25 cellular contexts compared by ENCODE assay signal in genomic region chr4:123338715-123339114, GRCh38. TPM values are rescaled to one million over a fixed set of nuclear protein-coding genes. Genes with fewer than 3 reads are reported as not detected.
DNase-seq lines count a peak whose midpoint lies in the region; ATAC-seq, FAIRE-seq and TF ChIP-seq lines count a peak whose summit lies in the region.
"Had no signal": no experiment of that assay in that cellular context is flagged by ENCODE, and none has a peak within 500 bp of the region (broad histone marks: within the 10 kb centered on the region; RNA-seq: fewer than 3 reads in every experiment).

No MANE protein-coding gene starts in this region.

- CTCF ChIA-PET in HepG2 (lab: Yijun Ruan, JAX; ENCODE audit: low intra/inter-chr PET ratio, low total read pairs), result no interaction called here

- intact Hi-C loops in heart left ventricle (cut with DNase I), result no loop called here
- intact Hi-C loops in Right ventricle myocardium superior (cut with DNase I), result no loop called here
- intact Hi-C loops in body of pancreas (cut with DNase I), result no loop called here
- intact Hi-C loops in HepG2 (cut with micrococcal nuclease; ENCODE audit: unreplicated experiment), result no loop called here
- intact Hi-C loops in natural killer cell (cut with micrococcal nuclease), result no loop called here

- no peak for TF ChIP-seq CTCF in heart left ventricle (IDR thresholded peaks at IDR 0.05)
- no peak for TF ChIP-seq CTCF in body of pancreas (IDR thresholded peaks at IDR 0.05)
- no peak for TF ChIP-seq CTCF in right atrium auricular region (IDR thresholded peaks at IDR 0.05)
- TF ChIP-seq CTCF in HepG2 (CRISPR knock-in tag; IDR thresholded peaks at IDR 0.05), result no peak
- no peak for TF ChIP-seq CTCF in natural killer cell (IDR thresholded peaks at IDR 0.05)

- no peak overlapping the region for H2AFZ ChIP-seq in HepG2 (ENCODE audit: low read length)

- H3K4me1 Mint-ChIP-seq in T-helper 2 cell treated with Interferon-gamma antibody and Interleukin-4, amounts not matched to agents 5 μg/mL and 100 μg/mL, for 36 hours (ENCODE audit: low read depth), result no peaks in the 10 kb centered on the region
- no peaks in the 10 kb centered on the region for H3K4me1 Mint-ChIP-seq in natural killer cell
- H3K4me1 Mint-ChIP-seq: CD4-positive, CD25-positive, alpha-beta regulatory T cell had no signal

- peak overlapping the region in 1 of 12 donors; percentile 10 for H3K4me3 ChIP-seq in heart left ventricle
- no peak overlapping the region for H3K4me3 ChIP-seq in body of pancreas
- H3K4me3 ChIP-seq in right atrium auricular region, result no peak overlapping the region
- H3K4me3 ChIP-seq in skeletal muscle tissue (ENCODE audit: low read length in 3 of 3), result no peak overlapping the region
- H3K4me3 ChIP-seq in HepG2 (replicated peaks in 1 of 3; ENCODE audit: insufficient read depth in 1 of 3, low read depth in 2 of 3, low read length in 3 of 3), result no peak overlapping the region
- H3K4me3 ChIP-seq: MG63, SJCRH30 had no signal

- no peaks in the 10 kb centered on the region for H3K79me2 ChIP-seq in HepG2 (ENCODE audit: insufficient read depth, low read length)

- H3K4me2 ChIP-seq in HepG2 (ENCODE audit: low read depth, low read length), result no peak overlapping the region

- no peaks in the 10 kb centered on the region for H3K36me3 ChIP-seq in heart left ventricle
- no peaks in the 10 kb centered on the region for H3K36me3 ChIP-seq in body of pancreas (replicated peaks in 1 of 2; ENCODE audit: insufficient read depth in 1 of 2, low read depth in 2 of 2)
- H3K36me3 ChIP-seq in right atrium auricular region, result no peaks in the 10 kb centered on the region
- no peaks in the 10 kb centered on the region for H3K36me3 ChIP-seq in skeletal muscle tissue (ENCODE audit: control insufficient read depth in 3 of 3, insufficient read depth in 3 of 3, low read length in 3 of 3)
- no peaks in the 10 kb centered on the region for H3K36me3 ChIP-seq in HepG2 (replicated peaks in 1 of 2; ENCODE audit: control insufficient read depth in 1 of 2, insufficient read depth in 2 of 2, low read length in 2 of 2)
- H3K36me3 ChIP-seq: BE2C, MG63, SJCRH30 had no signal

- no peak for DNase-seq in heart left ventricle
- no peak for DNase-seq in Right ventricle myocardium superior
- no peak for DNase-seq in body of pancreas
- DNase-seq in right atrium auricular region (ENCODE audit: low spot score), result no peak
- DNase-seq in T-helper 2 cell treated with Interferon-gamma antibody and Interleukin-4, amounts not matched to agents 5 μg/mL and 100 μg/mL, for 36 hours (ENCODE audit: low spot score), result no peak
- DNase-seq in HepG2 (ENCODE audit: low spot score), result no peak
- DNase-seq in natural killer cell, result no peak
- DNase-seq: BE2C; Caco-2; CD4-positive, CD25-positive, alpha-beta regulatory T cell; GDM1; HCEC 1CT; Kasumi-1; MG63; NCI-H1092; NCI-H1436 treated with DMSO at 0.1 percent for 48 hours; NCI-H2029; NCI-H510A treated with DMSO at 0.1 percent for 48 hours; NCI-H774; PC-3; SJCRH30 had no signal

- 63 to 71% (median 68%) methylated on average over 7 of the region's 7 CpGs for WGBS in heart left ventricle, 4 donors
- WGBS in body of pancreas, 2 donors, result 64 to 84% methylated on average over 7 of the region's 7 CpGs
- 98% methylated on average over 7 of the region's 7 CpGs for WGBS in HepG2 (ENCODE audit: low lambda C conversion rate)

- H3K4me3 Mint-ChIP-seq in T-helper 2 cell treated with Interferon-gamma antibody and Interleukin-4, amounts not matched to agents 5 μg/mL and 100 μg/mL, for 36 hours, result no peak overlapping the region
- no peak overlapping the region for H3K4me3 Mint-ChIP-seq in natural killer cell
- H3K4me3 Mint-ChIP-seq: CD4-positive, CD25-positive, alpha-beta regulatory T cell had no signal

- H3K9me3 ChIP-seq in heart left ventricle (peaks cover 0 to 17% (median 0%) of the 10 kb centered on the region in 12 donors), body of pancreas (no peaks in the 10 kb centered on the region), right atrium auricular region (peaks cover 0 to 18% of the 10 kb centered on the region in 2 donors), skeletal muscle tissue (ENCODE audit: control insufficient read depth in 3 of 3, low read length in 3 of 3) (no peaks in the 10 kb centered on the region), HepG2 (ENCODE audit: low read length) (no peaks in the 10 kb centered on the region)
- H3K9me3 ChIP-seq: BE2C, Caco-2, MG63 had no signal

- no peak overlapping the region for H3K27ac Mint-ChIP-seq in T-helper 2 cell treated with Interferon-gamma antibody and Interleukin-4, amounts not matched to agents 5 μg/mL and 100 μg/mL, for 36 hours
- H3K27ac Mint-ChIP-seq in natural killer cell, result no peak overlapping the region
- H3K27ac Mint-ChIP-seq: CD4-positive, CD25-positive, alpha-beta regulatory T cell had no signal

- FAIRE-seq in HepG2 (lab: Jason Lieb, UNC), result no peak
- FAIRE-seq: A204.1, HTR-8/SVneo had no signal

- ATAC-seq in heart left ventricle (peak in 3 of 4 donors; percentile 24 to 55 (median 32)), Right ventricle myocardium superior (ENCODE audit: poor library complexity) (no peak), body of pancreas (peak; percentile 4), HepG2 (no peak), natural killer cell (no peak)
- ATAC-seq: PC-3 had no signal

- H3K36me3 Mint-ChIP-seq in T-helper 2 cell treated with Interferon-gamma antibody and Interleukin-4, amounts not matched to agents 5 μg/mL and 100 μg/mL, for 36 hours (ENCODE audit: low read depth), result no peaks in the 10 kb centered on the region
- peaks cover 12% of the 10 kb centered on the region for H3K36me3 Mint-ChIP-seq in natural killer cell
- H3K36me3 Mint-ChIP-seq: CD4-positive, CD25-positive, alpha-beta regulatory T cell had no signal

- no peak for TF ChIP-seq EP300 in HepG2 (IDR thresholded peaks at IDR 0.05; ENCODE audit: low read depth in 2 of 2, low read length in 2 of 2)
- TF ChIP-seq EP300 in HepG2 (CRISPR knock-in tag; IDR thresholded peaks at IDR 0.05; ENCODE audit: borderline replicate concordance), result no peak

- peaks cover 3% of the 10 kb centered on the region for H3K27me3 Mint-ChIP-seq in T-helper 2 cell treated with Interferon-gamma antibody and Interleukin-4, amounts not matched to agents 5 μg/mL and 100 μg/mL, for 36 hours (ENCODE audit: low read depth)
- H3K27me3 Mint-ChIP-seq in natural killer cell (ENCODE audit: low read depth in 2 of 2), result peaks cover 3 to 7% of the 10 kb centered on the region in 2 donors

- TF ChIP-seq POLR2A in heart left ventricle (IDR thresholded peaks at IDR 0.05) (no peak), body of pancreas (IDR thresholded peaks at IDR 0.05) (no peak), HepG2 (IDR thresholded peaks at IDR 0.05; ENCODE audit: insufficient read depth in 1 of 2, low read depth in 2 of 2, low read length in 2 of 2) (no peak)

- no peaks in the 10 kb centered on the region for H3K27me3 ChIP-seq in heart left ventricle
- H3K27me3 ChIP-seq in body of pancreas, result no peaks in the 10 kb centered on the region
- H3K27me3 ChIP-seq in right atrium auricular region, result no peaks in the 10 kb centered on the region
- H3K27me3 ChIP-seq in skeletal muscle tissue (ENCODE audit: control insufficient read depth in 3 of 3, insufficient read depth in 3 of 3, low read length in 3 of 3), result no peaks in the 10 kb centered on the region
- no peaks in the 10 kb centered on the region for H3K27me3 ChIP-seq in HepG2 (ENCODE audit: control insufficient read depth in 1 of 2, insufficient read depth in 2 of 2, low read length in 2 of 2)
- H3K27me3 ChIP-seq: BE2C, MG63, SJCRH30 had no signal

- in situ Hi-C loops in HepG2 (cut with HindIII; ENCODE audit: extremely low pct_ligation_motif_present, low pct_unique_long_range_greater_than_20kb), result no loop called here

- H3K9ac ChIP-seq in skeletal muscle tissue (ENCODE audit: low read depth in 1 of 3, low read length in 3 of 3) (no peak overlapping the region), HepG2 (ENCODE audit: insufficient read depth, low read depth, low read length) (no peak overlapping the region)

- H3K4me1 ChIP-seq in heart left ventricle (peaks cover 0 to 34% (median 12%) of the 10 kb centered on the region in 12 donors), body of pancreas (no peaks in the 10 kb centered on the region), right atrium auricular region (peaks cover 0 to 4% of the 10 kb centered on the region in 2 donors), skeletal muscle tissue (ENCODE audit: control insufficient read depth in 3 of 3, insufficient read depth in 3 of 3, low read length in 3 of 3) (peaks cover 2 to 6% (median 5%) of the 10 kb centered on the region in 3 donors), HepG2 (ENCODE audit: insufficient read depth, low read length) (peaks cover 60% of the 10 kb centered on the region)
- H3K4me1 ChIP-seq: BE2C had no signal

- TF ChIP-seq RAD21 in HepG2 (CRISPR knock-in tag; IDR thresholded peaks at IDR 0.05), result no peak

- H3K9me3 Mint-ChIP-seq in T-helper 2 cell treated with Interferon-gamma antibody and Interleukin-4, amounts not matched to agents 5 μg/mL and 100 μg/mL, for 36 hours, result no peaks in the 10 kb centered on the region
- peaks cover 0 to 2% of the 10 kb centered on the region in 2 donors for H3K9me3 Mint-ChIP-seq in natural killer cell

- no peaks in the 10 kb centered on the region for H4K20me1 ChIP-seq in HepG2 (ENCODE audit: insufficient read depth, low read length)

- H3K27ac ChIP-seq in heart left ventricle (peak overlapping the region; percentile 50 to 83 (median 77)), body of pancreas (no peak overlapping the region), right atrium auricular region (peak overlapping the region; percentile 71 to 84), skeletal muscle tissue (ENCODE audit: low read depth, low read length) (peak overlapping the region; percentile 79), HepG2 (ENCODE audit: extremely low read length, insufficient read depth, low read length) (no peak overlapping the region)
- H3K27ac ChIP-seq: RWPE1, SJCRH30 had no signal

- BruUV-seq in HepG2 (replicated peaks; lab: Mats Ljungman, UMichigan), result no TSS peak

- POLR2A ChIA-PET in HepG2 (lab: Yijun Ruan, JAX), result no interaction called here

RNA-seq across cellular contexts. Expression of gene SPRY1, which starts 57.9 kb away (rescaled TPM):
- total RNA-seq in heart left ventricle, result 100 to 1,000 TPM in 1 of 9 donors, 10 to 100 TPM in 8; 28.0 to 104 (median 39.1) TPM
- 10 to 100 TPM; 17.0 to 57.6 TPM for polyA plus RNA-seq in heart left ventricle
- 37.3 TPM for total RNA-seq in Right ventricle myocardium superior
- 100 to 1,000 TPM in 1 of 2 donors, 10 to 100 TPM in 1; 40.0 to 118 TPM for total RNA-seq in body of pancreas
- 100 to 1,000 TPM in 1 of 2 donors, 10 to 100 TPM in 1; 50.0 to 118 TPM for total RNA-seq in right atrium auricular region
- total RNA-seq in skeletal muscle tissue, result 77.8 TPM
- total RNA-seq in HepG2 (2016; rRNA removed; fragmentation: Illumina TruSeq; extraction: Trizol), result 22.5 and 24.7 TPM in 2 replicates
- total RNA-seq in HepG2 (2016; cell fraction: cytosol; rRNA removed; fragmentation: Illumina TruSeq; extraction: Trizol; ENCODE audit: low read depth), result 4.3 and 5.4 TPM in 2 replicates
- 21.4 and 23.6 TPM in 2 replicates for total RNA-seq in HepG2 (2016; cell fraction: insoluble cytoplasmic fraction; rRNA removed; fragmentation: Illumina TruSeq; extraction: Trizol)
- 14.5 and 17.5 TPM in 2 replicates for total RNA-seq in HepG2 (2016; cell fraction: membrane; rRNA removed; fragmentation: Illumina TruSeq; extraction: Trizol)
- total RNA-seq in HepG2 (2016; cell fraction: nucleus; rRNA removed; fragmentation: Illumina TruSeq; extraction: Trizol), result 31.3 and 35.8 TPM in 2 replicates
- polyA plus RNA-seq in HepG2 (2011; rRNA removed), result 33.4 and 35.4 TPM in 2 replicates
- 19.4 and 28.2 TPM in 2 replicates for polyA plus RNA-seq in HepG2 (2011; cell fraction: cytosol; rRNA removed)
- 51.7 and 53.2 TPM in 2 replicates for polyA plus RNA-seq in HepG2 (2011; cell fraction: nucleus; rRNA removed)
- 31.5 and 33.4 TPM in 2 replicates for polyA plus RNA-seq in HepG2 (2012)
- 1.8 and 1.9 TPM in 2 replicates for polyA plus RNA-seq in HepG2 (2016; cell fraction: cytosol; fragmentation: Illumina TruSeq; extraction: Trizol; ENCODE audit: low read depth)
- polyA plus RNA-seq in HepG2 (2016; cell fraction: insoluble cytoplasmic fraction; fragmentation: Illumina TruSeq; extraction: Trizol; ENCODE audit: low read depth), result 22.0 and 23.2 TPM in 2 replicates
- polyA plus RNA-seq in HepG2 (2016; cell fraction: membrane; fragmentation: Illumina TruSeq; extraction: Trizol; ENCODE audit: low read depth), result 7.4 and 7.5 TPM in 2 replicates
- 70.5 and 74.3 TPM in 2 replicates for polyA plus RNA-seq in HepG2 (2016; cell fraction: nucleus; fragmentation: Illumina TruSeq; extraction: Trizol; ENCODE audit: insufficient read depth, low read depth)
- 0.26 and 48.0 TPM in 2 replicates for polyA minus RNA-seq in HepG2 (2011; rRNA and poly(A)+ RNA removed; ENCODE audit: low replicate concordance)
- polyA minus RNA-seq in HepG2 (2011; cell fraction: cytosol; rRNA and poly(A)+ RNA removed), result 37.3 and 43.9 TPM in 2 replicates
- polyA minus RNA-seq in HepG2 (2011; cell fraction: nucleus; rRNA and poly(A)+ RNA removed), result 61.7 and 66.8 TPM in 2 replicates
- 1 to 10 TPM; 8.7 to 9.8 (median 9.5) TPM for total RNA-seq in natural killer cell

Comparison
In these comparisons a context has a peak if more than half of its experiments do, and no peak if none do; other contexts are left out.
1. ATAC-seq: peak in heart left ventricle (3 of 4) and body of pancreas (single experiment); none in Right ventricle myocardium superior (single experiment), HepG2 (single experiment) and natural killer cell (0 of 3).
2. H3K27ac ChIP-seq: peak in heart left ventricle (12 of 12), right atrium auricular region (2 of 2) and skeletal muscle tissue (single experiment); none in body of pancreas (0 of 4) and HepG2 (single experiment).